In genomic region chr15:35741881-35742280, GRCh38 we compare ENCODE assay signal across 1 cellular context.
TF ChIP-seq lines count a peak whose summit lies in the region.

No MANE protein-coding gene starts in this region.

TF ChIP-seq in K562, 482 proteins besides CTCF, POLR2A, EP300 and RAD21 (continued from another document):
- TF ChIP-seq, protein P1, sequence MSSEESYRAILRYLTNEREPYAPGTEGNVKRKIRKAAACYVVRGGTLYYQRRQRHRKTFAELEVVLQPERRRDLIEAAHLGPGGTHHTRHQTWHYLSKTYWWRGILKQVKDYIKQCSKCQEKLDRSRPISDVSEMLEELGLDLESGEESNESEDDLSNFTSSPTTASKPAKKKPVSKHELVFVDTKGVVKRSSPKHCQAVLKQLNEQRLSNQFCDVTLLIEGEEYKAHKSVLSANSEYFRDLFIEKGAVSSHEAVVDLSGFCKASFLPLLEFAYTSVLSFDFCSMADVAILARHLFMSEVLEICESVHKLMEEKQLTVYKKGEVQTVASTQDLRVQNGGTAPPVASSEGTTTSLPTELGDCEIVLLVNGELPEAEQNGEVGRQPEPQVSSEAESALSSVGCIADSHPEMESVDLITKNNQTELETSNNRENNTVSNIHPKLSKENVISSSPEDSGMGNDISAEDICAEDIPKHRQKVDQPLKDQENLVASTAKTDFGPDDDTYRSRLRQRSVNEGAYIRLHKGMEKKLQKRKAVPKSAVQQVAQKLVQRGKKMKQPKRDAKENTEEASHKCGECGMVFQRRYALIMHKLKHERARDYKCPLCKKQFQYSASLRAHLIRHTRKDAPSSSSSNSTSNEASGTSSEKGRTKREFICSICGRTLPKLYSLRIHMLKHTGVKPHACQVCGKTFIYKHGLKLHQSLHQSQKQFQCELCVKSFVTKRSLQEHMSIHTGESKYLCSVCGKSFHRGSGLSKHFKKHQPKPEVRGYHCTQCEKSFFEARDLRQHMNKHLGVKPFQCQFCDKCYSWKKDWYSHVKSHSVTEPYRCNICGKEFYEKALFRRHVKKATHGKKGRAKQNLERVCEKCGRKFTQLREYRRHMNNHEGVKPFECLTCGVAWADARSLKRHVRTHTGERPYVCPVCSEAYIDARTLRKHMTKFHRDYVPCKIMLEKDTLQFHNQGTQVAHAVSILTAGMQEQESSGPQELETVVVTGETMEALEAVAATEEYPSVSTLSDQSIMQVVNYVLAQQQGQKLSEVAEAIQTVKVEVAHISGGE (CRISPR knock-in tag; IDR thresholded peaks at IDR 0.05), result no peak
